Comparison of ENCODE assay signal across 8 cellular contexts in the genomic region with DNA sequence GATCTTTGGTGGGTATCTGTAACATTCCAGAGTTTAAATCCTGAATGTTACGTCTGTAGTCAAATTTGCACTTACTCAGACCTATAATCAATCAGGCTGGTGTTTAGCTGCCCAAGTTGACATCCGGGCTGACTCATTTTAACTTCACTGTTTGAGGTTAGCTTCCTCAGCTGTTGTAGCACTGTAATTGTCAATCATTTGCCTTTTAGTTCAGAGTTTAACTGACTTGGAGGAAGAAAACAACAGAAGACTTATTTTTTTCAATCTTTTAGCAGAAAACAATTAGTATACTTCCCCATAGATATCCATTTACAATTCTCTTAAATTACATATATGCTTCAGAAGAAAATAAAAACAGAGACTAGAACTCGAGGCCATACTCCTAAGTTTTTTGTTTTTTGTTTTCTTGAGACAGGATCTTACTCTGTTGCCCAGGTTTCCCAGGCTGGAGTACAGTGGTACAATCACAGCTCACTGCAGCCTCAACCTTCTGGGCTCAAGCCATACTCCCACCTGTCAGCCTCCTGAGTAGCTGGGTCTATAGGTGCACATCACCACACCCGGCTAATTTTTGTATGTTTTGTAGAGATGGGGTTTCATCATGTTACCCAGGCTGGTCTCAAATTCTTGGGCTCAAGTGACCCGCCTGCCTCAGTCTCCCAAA. TPM values are rescaled to one million over a fixed set of nuclear protein-coding genes. Genes with fewer than 3 reads are reported as not detected.
A peak's percentile ranks its signal among the peaks of the same experiment; 100 is the strongest.
DNase-seq lines count a peak whose midpoint lies in the region; ATAC-seq and TF ChIP-seq lines count a peak whose summit lies in the region.

No MANE protein-coding gene starts in this region.

- H3K4me3 ChIP-seq in SK-N-SH (ENCODE audit: low read depth in 2 of 2, low read length in 1 of 2): no peak overlapping the region
- no peak overlapping the region for H3K4me3 ChIP-seq in kidney epithelial cell (ENCODE audit: low read depth, low read length)

- H3K4me2 ChIP-seq in SK-N-SH: peak overlapping the region; percentile 36

- H3K27me3 ChIP-seq in SK-N-SH (ENCODE audit: insufficient read depth) (no peaks in the 10 kb centered on the region), kidney epithelial cell (ENCODE audit: control insufficient read depth, insufficient read depth, low read length) (no peaks in the 10 kb centered on the region)

- POLR2A ChIA-PET in SK-N-SH (lab: Yijun Ruan, JAX): no interaction called here

- H3K36me3 ChIP-seq in SK-N-SH (replicated peaks in 1 of 2; ENCODE audit: control insufficient read depth in 1 of 2, insufficient read depth in 2 of 2, low read length in 1 of 2) (no peaks in the 10 kb centered on the region), kidney epithelial cell (ENCODE audit: control insufficient read depth, insufficient read depth, low read length) (no peaks in the 10 kb centered on the region)

- TF ChIP-seq CTCF in SK-N-SH (IDR thresholded peaks at IDR 0.05): no peak
- no peak for TF ChIP-seq CTCF in kidney epithelial cell (IDR thresholded peaks at IDR 0.05; ENCODE audit: insufficient read depth, low read length, poor library complexity, severe bottlenecking)

- CTCF ChIA-PET in SK-N-SH (lab: Yijun Ruan, JAX): interaction anchor here (0.9 to 1.3 kb wide), 2 partner anchors 8 to 12 kb away, joined by 3 to 4 read pairs; no protein-coding TSS in a partner anchor

- peaks cover 54% of the 10 kb centered on the region for H3F3A ChIP-seq in SK-N-SH (replicated peaks; ENCODE audit: insufficient read depth)

- H2AFZ ChIP-seq in SK-N-SH (ENCODE audit: low read depth): no peak overlapping the region

- H3K27ac ChIP-seq in SK-N-SH (ENCODE audit: low read depth in 2 of 2, low read length in 1 of 2): peak overlapping the region; percentile 76 to 100; a peak in 3 of 4 replicates

- no peaks in the 10 kb centered on the region for H3K9me3 ChIP-seq in SK-N-SH

- H3K9me2 ChIP-seq in SK-N-SH: no peaks in the 10 kb centered on the region

- peak; percentile 53 to 98; a peak in 3 of 4 replicates for TF ChIP-seq EP300 in SK-N-SH (IDR thresholded peaks at IDR 0.05; ENCODE audit: borderline replicate concordance in 1 of 2, low read depth in 1 of 2, low read length in 1 of 2)

- TF ChIP-seq RAD21 in SK-N-SH (IDR thresholded peaks at IDR 0.05; ENCODE audit: low read length): no peak

- peak; percentile 99 for ATAC-seq in GM18867 (IDR thresholded peaks at IDR 0.05; ENCODE audit: unreplicated experiment)
- ATAC-seq in HG02973 (IDR thresholded peaks at IDR 0.05; ENCODE audit: unreplicated experiment): peak; percentile 99

- no peaks in the 10 kb centered on the region for H3K79me2 ChIP-seq in SK-N-SH (ENCODE audit: insufficient read depth)

- intact Hi-C loops in posterior cingulate gyrus (cut with DNase I): no loop called here

- H3K4me1 ChIP-seq in SK-N-SH (ENCODE audit: control insufficient read depth in 1 of 2, insufficient read depth in 2 of 2, low read depth in 1 of 2, low read length in 1 of 2): peaks cover 0 to 45% of the 10 kb centered on the region in 2 experiments; a peak in 2 of 4 replicates

- no peaks in the 10 kb centered on the region for H4K20me1 ChIP-seq in SK-N-SH (ENCODE audit: insufficient read depth)

- WGBS in SK-N-SH (ENCODE audit: low lambda C conversion rate): 55% methylated on average over 5 of the region's 5 CpGs

- in situ Hi-C loops in ACHN (cut with HindIII; ENCODE audit: low pct_ligation_motif_present, low pct_unique_long_range_greater_than_20kb, low sequenced_read_pairs): no loop called here
- in situ Hi-C loops in KBM-7 (cut with MboI; ENCODE audit: low pct_unique_long_range_greater_than_20kb, low sequenced_read_pairs): no loop called here

- H3K9ac ChIP-seq in SK-N-SH: peak overlapping the region; percentile 80

- DNase-seq in ACHN: peak; percentile 99
- DNase-seq in SK-N-SH: no peak
- DNase-seq in kidney epithelial cell (ENCODE audit: low read depth): peak; percentile 94
- DNase-seq in KBM-7: no peak
- DNase-seq in posterior cingulate gyrus: no peak
- DNase-seq in cerebellar nuclear complex (lab: John Stamatoyannopoulos, UW): no peak

TF ChIP-seq in SK-N-SH, 30 proteins besides CTCF, POLR2A, EP300 and RAD21 (continues in another document):
- TF ChIP-seq RFX5 (IDR thresholded peaks at IDR 0.05; ENCODE audit: low read length) (no peak), GABPA (IDR thresholded peaks at IDR 0.05; ENCODE audit: low read depth) (no peak), RXRA (IDR thresholded peaks at IDR 0.05; ENCODE audit: borderline replicate concordance, low read depth) (peak; percentile 94; the same call in 1 of the 2 replicates), GATA2 (CRISPR knock-in tag; IDR thresholded peaks at IDR 0.05) (no peak), TCF12 (IDR thresholded peaks at IDR 0.05) (peak; percentile 98), YY1 (IDR thresholded peaks at IDR 0.05; ENCODE audit: low read depth) (no peak; the same call in 1 of the 2 replicates), ELF1 (IDR thresholded peaks at IDR 0.05) (no peak), FOXM1 (IDR thresholded peaks at IDR 0.05; ENCODE audit: low read depth) (peak; percentile 92), MXI1 (IDR thresholded peaks at IDR 0.05; ENCODE audit: low read depth, low read length) (no peak), SMC3 (IDR thresholded peaks at IDR 0.05; ENCODE audit: low read depth, low read length) (no peak), NFIC (IDR thresholded peaks at IDR 0.05; ENCODE audit: borderline replicate concordance) (peak; percentile 87), PBX3 (IDR thresholded peaks at IDR 0.05) (peak; percentile 99), FOSL2 (IDR thresholded peaks at IDR 0.05; ENCODE audit: borderline replicate concordance, low read depth) (peak; percentile 97), EZH2phosphoT487 (IDR thresholded peaks at IDR 0.05; ENCODE audit: borderline replicate concordance, low read depth) (no peak), TAF1 (IDR thresholded peaks at IDR 0.05; ENCODE audit: borderline replicate concordance, low read depth, low read length) (peak; percentile 66; the same call in 1 of the 2 replicates), SIN3A (IDR thresholded peaks at IDR 0.05; ENCODE audit: borderline replicate concordance, low read depth, low read length) (peak; percentile 93), NRF1 (IDR thresholded peaks at IDR 0.05; ENCODE audit: low read depth, low read length) (no peak)
- TF ChIP-seq, protein P1, sequence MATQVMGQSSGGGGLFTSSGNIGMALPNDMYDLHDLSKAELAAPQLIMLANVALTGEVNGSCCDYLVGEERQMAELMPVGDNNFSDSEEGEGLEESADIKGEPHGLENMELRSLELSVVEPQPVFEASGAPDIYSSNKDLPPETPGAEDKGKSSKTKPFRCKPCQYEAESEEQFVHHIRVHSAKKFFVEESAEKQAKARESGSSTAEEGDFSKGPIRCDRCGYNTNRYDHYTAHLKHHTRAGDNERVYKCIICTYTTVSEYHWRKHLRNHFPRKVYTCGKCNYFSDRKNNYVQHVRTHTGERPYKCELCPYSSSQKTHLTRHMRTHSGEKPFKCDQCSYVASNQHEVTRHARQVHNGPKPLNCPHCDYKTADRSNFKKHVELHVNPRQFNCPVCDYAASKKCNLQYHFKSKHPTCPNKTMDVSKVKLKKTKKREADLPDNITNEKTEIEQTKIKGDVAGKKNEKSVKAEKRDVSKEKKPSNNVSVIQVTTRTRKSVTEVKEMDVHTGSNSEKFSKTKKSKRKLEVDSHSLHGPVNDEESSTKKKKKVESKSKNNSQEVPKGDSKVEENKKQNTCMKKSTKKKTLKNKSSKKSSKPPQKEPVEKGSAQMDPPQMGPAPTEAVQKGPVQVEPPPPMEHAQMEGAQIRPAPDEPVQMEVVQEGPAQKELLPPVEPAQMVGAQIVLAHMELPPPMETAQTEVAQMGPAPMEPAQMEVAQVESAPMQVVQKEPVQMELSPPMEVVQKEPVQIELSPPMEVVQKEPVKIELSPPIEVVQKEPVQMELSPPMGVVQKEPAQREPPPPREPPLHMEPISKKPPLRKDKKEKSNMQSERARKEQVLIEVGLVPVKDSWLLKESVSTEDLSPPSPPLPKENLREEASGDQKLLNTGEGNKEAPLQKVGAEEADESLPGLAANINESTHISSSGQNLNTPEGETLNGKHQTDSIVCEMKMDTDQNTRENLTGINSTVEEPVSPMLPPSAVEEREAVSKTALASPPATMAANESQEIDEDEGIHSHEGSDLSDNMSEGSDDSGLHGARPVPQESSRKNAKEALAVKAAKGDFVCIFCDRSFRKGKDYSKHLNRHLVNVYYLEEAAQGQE (IDR thresholded peaks at IDR 0.05; ENCODE audit: low read depth, low read length): no peak
- TF ChIP-seq, protein P2, sequence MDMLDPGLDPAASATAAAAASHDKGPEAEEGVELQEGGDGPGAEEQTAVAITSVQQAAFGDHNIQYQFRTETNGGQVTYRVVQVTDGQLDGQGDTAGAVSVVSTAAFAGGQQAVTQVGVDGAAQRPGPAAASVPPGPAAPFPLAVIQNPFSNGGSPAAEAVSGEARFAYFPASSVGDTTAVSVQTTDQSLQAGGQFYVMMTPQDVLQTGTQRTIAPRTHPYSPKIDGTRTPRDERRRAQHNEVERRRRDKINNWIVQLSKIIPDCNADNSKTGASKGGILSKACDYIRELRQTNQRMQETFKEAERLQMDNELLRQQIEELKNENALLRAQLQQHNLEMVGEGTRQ (IDR thresholded peaks at IDR 0.05; ENCODE audit: borderline replicate concordance, low read depth, low read length): no peak

RNA-seq across cellular contexts. Expression of gene LRRC17, which starts 38.5 kb away (rescaled TPM):
- polyA plus RNA-seq in SK-N-SH (2012; rRNA removed): 101 and 138 TPM in 2 replicates
- 138 and 169 TPM in 2 replicates for polyA plus RNA-seq in SK-N-SH (2012; cell fraction: cytosol; rRNA removed)
- 35.8 and 67.6 TPM in 2 replicates for polyA plus RNA-seq in SK-N-SH (2012; cell fraction: nucleus; rRNA removed)
- total RNA-seq in kidney epithelial cell: 6.2 and 6.8 TPM in 2 replicates

Comparison
In these comparisons a context has a peak if more than half of its experiments do, and no peak if none do; other contexts are left out.
1. DNase-seq: peak in ACHN (single experiment) and kidney epithelial cell (single experiment); none in SK-N-SH (single experiment), KBM-7 (single experiment), posterior cingulate gyrus (0 of 10) and cerebellar nuclear complex (0 of 2).